In genomic region chr3:99171815-99172214, GRCh38 we compare ENCODE assay signal across 1 cellular context.
TF ChIP-seq lines count a peak whose summit lies in the region.

No MANE protein-coding gene starts in this region.

TF ChIP-seq in H1, 55 proteins besides CTCF, POLR2A, EP300 and RAD21 (continued from another document):
- no peak for TF ChIP-seq JUN (IDR thresholded peaks at IDR 0.05; ENCODE audit: low read depth, low read length)
- TF ChIP-seq SIRT6 (IDR thresholded peaks at IDR 0.05; ENCODE audit: low read length): no peak
